ENCODE assay signal across 31 cellular contexts in genomic region chr18:50642439-50642838, GRCh38.
"Had no signal": no experiment of that assay in that cellular context is flagged by ENCODE, and none has a peak within 500 bp of the region (broad histone marks: within the 10 kb centered on the region; RNA-seq: fewer than 3 reads in every experiment).

No MANE protein-coding gene starts in this region.

- DNase-seq: hippocampal formation; kidney glomerular epithelial cell; left cardiac atrium; lower lobe of right lung; mammary epithelial cell; mesenchymal stem cell; midbrain; mucosa of descending colon; naive thymus-derived CD4-positive, alpha-beta T cell; ovary; retina; right cardiac atrium; stimulated activated CD4-positive, alpha-beta T cell treated with anti-CD3 and anti-CD28 coated beads, Interleukin-12 subunit alpha, Interleukin-12 subunit beta, amount 100 ng/mL, for 4 hours; stimulated activated CD4-positive, alpha-beta T cell treated with anti-CD3 and anti-CD28 coated beads, Interleukin-15, amount 100 ng/mL, for 24 hours; stimulated activated CD4-positive, alpha-beta T cell treated with anti-CD3 and anti-CD28 coated beads, Interleukin-2, amount 100 ng/mL, for 24 hours; stimulated activated CD4-positive, alpha-beta T cell treated with anti-CD3 and anti-CD28 coated beads, Interleukin-4, amount 100 ng/mL, for 1 hour; stimulated activated naive B cell treated with anti-CD40 and anti-IgM and Interleukin-4, amounts not matched to agents 10 μg/mL and 1 μg/mL and 100 μg/mL, for 72 hours; stimulated activated naive CD8-positive, alpha-beta T cell treated with anti-CD3 and anti-CD28 coated beads, Interleukin-15, Interleukin-2, amounts not matched to agents 100 U/mL and 50 U/mL, for 24 hours; stomach; trophoblast cell; upper lobe of right lung had no signal

- H3K4me1 Mint-ChIP-seq: naive thymus-derived CD4-positive, alpha-beta T cell; stimulated activated naive B cell treated with anti-CD40 and anti-IgM and Interleukin-4, amounts not matched to agents 10 μg/mL and 1 μg/mL and 100 μg/mL, for 72 hours had no signal

- H3K27me3 Mint-ChIP-seq: progenitor cell of endocrine pancreas had no signal

- H3K4me3 ChIP-seq: lower lobe of right lung, mucosa of descending colon, ovary, skin epidermis, stomach, suprapubic skin, thoracic aorta, tibial artery, upper lobe of right lung had no signal

- FAIRE-seq: keratinocyte, urothelium cell line had no signal

- H3K27ac Mint-ChIP-seq: naive thymus-derived CD4-positive, alpha-beta T cell; natural killer cell treated with Interleukin-12 subunit alpha and Interleukin-12 subunit beta and Interleukin-15 and Interleukin-18, amount 100 ng/mL, for 72 hours; progenitor cell of endocrine pancreas; stimulated activated naive B cell treated with anti-CD40 and anti-IgM and Interleukin-4, amounts not matched to agents 10 μg/mL and 1 μg/mL and 100 μg/mL, for 72 hours had no signal

- H3K36me3 Mint-ChIP-seq: naive thymus-derived CD4-positive, alpha-beta T cell; natural killer cell treated with Interleukin-12 subunit alpha and Interleukin-12 subunit beta and Interleukin-15 and Interleukin-18, amount 100 ng/mL, for 72 hours; stimulated activated naive B cell treated with anti-CD40 and anti-IgM and Interleukin-4, amounts not matched to agents 10 μg/mL and 1 μg/mL and 100 μg/mL, for 72 hours had no signal

- H3K9me3 ChIP-seq: lower lobe of right lung, mucosa of descending colon, ovary, stomach, suprapubic skin, thoracic aorta, tibial artery, upper lobe of right lung had no signal

- H3K4me1 ChIP-seq: lower lobe of right lung, suprapubic skin, upper lobe of right lung had no signal

- H3K4me3 Mint-ChIP-seq: naive thymus-derived CD4-positive, alpha-beta T cell; natural killer cell treated with Interleukin-12 subunit alpha and Interleukin-12 subunit beta and Interleukin-15 and Interleukin-18, amount 100 ng/mL, for 72 hours; stimulated activated naive B cell treated with anti-CD40 and anti-IgM and Interleukin-4, amounts not matched to agents 10 μg/mL and 1 μg/mL and 100 μg/mL, for 72 hours had no signal

- H3K9me3 Mint-ChIP-seq: naive thymus-derived CD4-positive, alpha-beta T cell; natural killer cell treated with Interleukin-12 subunit alpha and Interleukin-12 subunit beta and Interleukin-15 and Interleukin-18, amount 100 ng/mL, for 72 hours; stimulated activated naive B cell treated with anti-CD40 and anti-IgM and Interleukin-4, amounts not matched to agents 10 μg/mL and 1 μg/mL and 100 μg/mL, for 72 hours had no signal

- H3K27ac ChIP-seq: lower lobe of right lung, ovary, skin epidermis, stomach, suprapubic skin, thoracic aorta, tibial artery, upper lobe of right lung had no signal

- ATAC-seq: left cardiac atrium; left lobe of liver; lower lobe of right lung; mucosa of descending colon; naive thymus-derived CD4-positive, alpha-beta T cell; natural killer cell treated with Interleukin-12 subunit alpha and Interleukin-12 subunit beta and Interleukin-15 and Interleukin-18, amount 100 ng/mL, for 72 hours; right cardiac atrium; sciatic nerve; stimulated activated naive B cell treated with anti-CD40 and anti-IgM and Interleukin-4, amounts not matched to agents 10 μg/mL and 1 μg/mL and 100 μg/mL, for 72 hours; stimulated activated naive CD8-positive, alpha-beta T cell treated with anti-CD3 and anti-CD28 coated beads, Interleukin-15, Interleukin-2, amounts not matched to agents 100 U/mL and 50 U/mL, for 24 hours; upper lobe of right lung had no signal

- H3K27me3 ChIP-seq: ovary, stomach, suprapubic skin, tibial artery, upper lobe of right lung had no signal

- H3K36me3 ChIP-seq: lower lobe of right lung, ovary, stomach, suprapubic skin, thoracic aorta, tibial artery, upper lobe of right lung had no signal
